Comparison of ENCODE assay signal across 1 cellular context in the genomic region with DNA sequence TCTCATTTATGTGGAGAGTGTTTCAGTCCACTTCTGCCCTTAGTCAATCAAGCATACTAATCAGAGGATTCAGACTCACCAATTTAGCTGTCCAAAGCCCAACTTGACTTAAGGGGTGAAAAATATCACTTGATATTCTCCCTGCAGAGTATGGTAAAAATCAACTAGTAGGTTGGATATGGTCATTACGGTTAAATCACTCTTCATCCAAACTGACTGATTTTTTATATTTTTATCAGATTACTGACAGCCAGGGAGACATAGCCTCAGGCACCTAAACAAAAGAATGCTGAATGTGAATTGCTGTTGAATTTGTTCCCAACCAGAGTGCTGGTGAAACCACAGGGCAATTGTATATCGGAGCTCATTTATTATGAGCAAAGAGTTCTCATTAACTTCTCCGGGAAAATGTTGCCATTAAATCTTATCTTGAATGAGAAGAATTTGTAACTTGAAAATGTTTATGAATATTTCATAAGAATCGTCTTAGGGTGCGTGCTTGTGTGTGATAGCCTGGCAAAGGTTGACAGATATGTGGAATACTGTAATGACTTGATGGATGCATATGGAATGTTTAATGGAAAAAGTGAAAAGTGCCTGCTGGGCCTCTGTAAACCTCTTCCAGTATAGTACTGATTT.
TF ChIP-seq lines count a peak whose summit lies in the region.

No MANE protein-coding gene starts in this region.

TF ChIP-seq in GM12878, 131 proteins besides CTCF, POLR2A, EP300 and RAD21 (continued from another document):
- TF ChIP-seq, protein P1, sequence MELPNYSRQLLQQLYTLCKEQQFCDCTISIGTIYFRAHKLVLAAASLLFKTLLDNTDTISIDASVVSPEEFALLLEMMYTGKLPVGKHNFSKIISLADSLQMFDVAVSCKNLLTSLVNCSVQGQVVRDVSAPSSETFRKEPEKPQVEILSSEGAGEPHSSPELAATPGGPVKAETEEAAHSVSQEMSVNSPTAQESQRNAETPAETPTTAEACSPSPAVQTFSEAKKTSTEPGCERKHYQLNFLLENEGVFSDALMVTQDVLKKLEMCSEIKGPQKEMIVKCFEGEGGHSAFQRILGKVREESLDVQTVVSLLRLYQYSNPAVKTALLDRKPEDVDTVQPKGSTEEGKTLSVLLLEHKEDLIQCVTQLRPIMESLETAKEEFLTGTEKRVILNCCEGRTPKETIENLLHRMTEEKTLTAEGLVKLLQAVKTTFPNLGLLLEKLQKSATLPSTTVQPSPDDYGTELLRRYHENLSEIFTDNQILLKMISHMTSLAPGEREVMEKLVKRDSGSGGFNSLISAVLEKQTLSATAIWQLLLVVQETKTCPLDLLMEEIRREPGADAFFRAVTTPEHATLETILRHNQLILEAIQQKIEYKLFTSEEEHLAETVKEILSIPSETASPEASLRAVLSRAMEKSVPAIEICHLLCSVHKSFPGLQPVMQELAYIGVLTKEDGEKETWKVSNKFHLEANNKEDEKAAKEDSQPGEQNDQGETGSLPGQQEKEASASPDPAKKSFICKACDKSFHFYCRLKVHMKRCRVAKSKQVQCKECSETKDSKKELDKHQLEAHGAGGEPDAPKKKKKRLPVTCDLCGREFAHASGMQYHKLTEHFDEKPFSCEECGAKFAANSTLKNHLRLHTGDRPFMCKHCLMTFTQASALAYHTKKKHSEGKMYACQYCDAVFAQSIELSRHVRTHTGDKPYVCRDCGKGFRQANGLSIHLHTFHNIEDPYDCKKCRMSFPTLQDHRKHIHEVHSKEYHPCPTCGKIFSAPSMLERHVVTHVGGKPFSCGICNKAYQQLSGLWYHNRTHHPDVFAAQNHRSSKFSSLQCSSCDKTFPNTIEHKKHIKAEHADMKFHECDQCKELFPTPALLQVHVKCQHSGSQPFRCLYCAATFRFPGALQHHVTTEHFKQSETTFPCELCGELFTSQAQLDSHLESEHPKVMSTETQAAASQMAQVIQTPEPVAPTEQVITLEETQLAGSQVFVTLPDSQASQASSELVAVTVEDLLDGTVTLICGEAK (IDR thresholded peaks at IDR 0.05; ENCODE audit: borderline replicate concordance) = no peak
- TF ChIP-seq BACH1 (IDR thresholded peaks at IDR 0.05; ENCODE audit: borderline replicate concordance) (0 out of 2 replicates have a peak, but pooled peaks have one; percentile 10), TCF3 (IDR thresholded peaks at IDR 0.05; ENCODE audit: borderline replicate concordance, insufficient read depth, low read depth, low read length) (no peak), KLF5 (IDR thresholded peaks at IDR 0.05; ENCODE audit: partially characterized antibody) (no peak), FOXK2 (IDR thresholded peaks at IDR 0.05) (no peak), SMAD5 (IDR thresholded peaks at IDR 0.05; ENCODE audit: low read depth) (0 out of 2 replicates have a peak, but pooled peaks have one; percentile 1), MEF2B (IDR thresholded peaks at IDR 0.05; ENCODE audit: partially characterized antibody, poor library complexity, severe bottlenecking) (no peak), BMI1 (IDR thresholded peaks at IDR 0.05; ENCODE audit: borderline replicate concordance) (peak; percentile 38; the same call in 1 of the 2 replicates), JUNB (IDR thresholded peaks at IDR 0.05) (no peak), MEF2A (IDR thresholded peaks at IDR 0.05; ENCODE audit: insufficient read depth, low read depth, low read length) (no peak), IKZF1 (conservative IDR thresholded peaks at IDR 0.05) (no peak), ZSCAN29 (IDR thresholded peaks at IDR 0.05) (no peak)
- TF ChIP-seq, protein P2, sequence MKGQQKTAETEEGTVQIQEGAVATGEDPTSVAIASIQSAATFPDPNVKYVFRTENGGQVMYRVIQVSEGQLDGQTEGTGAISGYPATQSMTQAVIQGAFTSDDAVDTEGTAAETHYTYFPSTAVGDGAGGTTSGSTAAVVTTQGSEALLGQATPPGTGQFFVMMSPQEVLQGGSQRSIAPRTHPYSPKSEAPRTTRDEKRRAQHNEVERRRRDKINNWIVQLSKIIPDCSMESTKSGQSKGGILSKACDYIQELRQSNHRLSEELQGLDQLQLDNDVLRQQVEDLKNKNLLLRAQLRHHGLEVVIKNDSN (IDR thresholded peaks at IDR 0.05; ENCODE audit: borderline replicate concordance, extremely low read length, insufficient read depth, low read depth, low read length) = no peak
- TF ChIP-seq, protein P3, sequence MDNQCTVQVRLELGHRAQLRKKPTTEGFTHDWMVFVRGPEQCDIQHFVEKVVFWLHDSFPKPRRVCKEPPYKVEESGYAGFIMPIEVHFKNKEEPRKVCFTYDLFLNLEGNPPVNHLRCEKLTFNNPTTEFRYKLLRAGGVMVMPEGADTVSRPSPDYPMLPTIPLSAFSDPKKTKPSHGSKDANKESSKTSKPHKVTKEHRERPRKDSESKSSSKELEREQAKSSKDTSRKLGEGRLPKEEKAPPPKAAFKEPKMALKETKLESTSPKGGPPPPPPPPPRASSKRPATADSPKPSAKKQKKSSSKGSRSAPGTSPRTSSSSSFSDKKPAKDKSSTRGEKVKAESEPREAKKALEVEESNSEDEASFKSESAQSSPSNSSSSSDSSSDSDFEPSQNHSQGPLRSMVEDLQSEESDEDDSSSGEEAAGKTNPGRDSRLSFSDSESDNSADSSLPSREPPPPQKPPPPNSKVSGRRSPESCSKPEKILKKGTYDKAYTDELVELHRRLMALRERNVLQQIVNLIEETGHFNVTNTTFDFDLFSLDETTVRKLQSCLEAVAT (IDR thresholded peaks at IDR 0.05) = peak; percentile 63
